22 cellular contexts compared by ENCODE assay signal in the genomic region with DNA sequence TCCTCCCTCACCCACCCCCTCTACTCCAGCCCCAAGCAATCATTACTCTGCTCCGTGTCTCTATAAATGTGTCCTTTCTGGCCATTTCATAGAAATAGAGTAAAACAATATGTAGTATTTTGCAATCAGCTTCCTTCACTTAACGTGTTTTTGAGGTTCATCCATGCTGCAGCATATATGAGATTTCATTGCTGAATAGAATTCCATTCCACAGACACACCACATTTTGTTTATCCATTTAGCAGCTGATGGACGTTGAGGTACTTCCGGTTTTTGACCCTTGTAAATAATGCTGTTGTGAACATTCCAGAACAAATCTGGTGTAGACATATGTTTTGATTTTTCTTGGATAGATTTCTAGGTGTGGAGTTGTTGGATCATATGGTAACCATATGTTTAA. TPM values are rescaled to one million over a fixed set of nuclear protein-coding genes. Genes with fewer than 3 reads are reported as not detected.
"Had no signal": no experiment of that assay in that cellular context is flagged by ENCODE, and none has a peak within 500 bp of the region (broad histone marks: within the 10 kb centered on the region; RNA-seq: fewer than 3 reads in every experiment).

No MANE protein-coding gene starts in this region.

- H3K36me3 Mint-ChIP-seq: memory B cell had no signal

- H3K4me3 ChIP-seq: adrenal gland, heart left ventricle, left ventricle myocardium inferior, sigmoid colon, upper lobe of left lung had no signal

- H3K27ac Mint-ChIP-seq: activated naive CD4-positive, alpha-beta T cell treated with anti-CD3 and anti-CD28 coated beads for 36 hours; dendritic cell treated with granulocyte-macrophage colony-stimulating factor and Interleukin-4, amounts not matched to agents 40 ng/mL and 50 ng/mL, for 4 days; effector memory CD8-positive, alpha-beta T cell; memory B cell; nephron progenitor cell had no signal

- H3K4me3 Mint-ChIP-seq: activated naive CD4-positive, alpha-beta T cell treated with anti-CD3 and anti-CD28 coated beads for 36 hours; central memory CD8-positive, alpha-beta T cell; dendritic cell treated with granulocyte-macrophage colony-stimulating factor and Interleukin-4, amounts not matched to agents 40 ng/mL and 50 ng/mL, for 4 days; effector memory CD8-positive, alpha-beta T cell; memory B cell; nephron progenitor cell had no signal

- DNase-seq: activated CD4-positive, alpha-beta T cell treated with anti-CD3 and anti-CD28 coated beads for 4 hours; activated naive CD4-positive, alpha-beta T cell treated with anti-CD3 and anti-CD28 coated beads for 36 hours; adrenal gland; effector memory CD8-positive, alpha-beta T cell; heart left ventricle; left ventricle myocardium inferior; nephron progenitor cell; sigmoid colon; stimulated activated CD4-positive, alpha-beta T cell treated with anti-CD3 and anti-CD28 coated beads, Interleukin-2, amount 100 ng/mL, for 48 hours; stimulated activated CD8-positive, alpha-beta memory T cell treated with anti-CD3 and anti-CD28 coated beads, Interleukin-4, amount 100 ng/mL, for 48 hours; stimulated activated naive CD8-positive, alpha-beta T cell treated with anti-CD3 and anti-CD28 coated beads, Interleukin-15, Interleukin-2, amounts not matched to agents 100 U/mL and 50 U/mL, for 24 hours; SW 1271; T1000; upper lobe of left lung; WERI-Rb-1 had no signal

- H3K9me3 Mint-ChIP-seq: activated naive CD4-positive, alpha-beta T cell treated with anti-CD3 and anti-CD28 coated beads for 36 hours; central memory CD8-positive, alpha-beta T cell; dendritic cell treated with granulocyte-macrophage colony-stimulating factor and Interleukin-4, amounts not matched to agents 40 ng/mL and 50 ng/mL, for 4 days; effector memory CD8-positive, alpha-beta T cell; memory B cell; nephron progenitor cell had no signal

- H3K4me1 Mint-ChIP-seq: central memory CD8-positive, alpha-beta T cell; memory B cell had no signal

- ATAC-seq: effector memory CD8-positive, alpha-beta T cell; heart left ventricle; stimulated activated naive CD8-positive, alpha-beta T cell treated with anti-CD3 and anti-CD28 coated beads, Interleukin-15, Interleukin-2, amounts not matched to agents 100 U/mL and 50 U/mL, for 24 hours had no signal

RNA-seq across cellular contexts. Expression of a gene that starts 30.7 kb away (rescaled TPM):
- total RNA-seq: activated naive CD4-positive, alpha-beta T cell treated with anti-CD3 and anti-CD28 coated beads for 36 hours; adrenal gland; frontal cortex; heart left ventricle; left ventricle myocardium inferior; osteoblast; pulmonary artery endothelial cell; sigmoid colon; temporal lobe; upper lobe of left lung had no signal

RNA-seq across cellular contexts. Expression of a gene that starts 54.3 kb away (rescaled TPM):
- total RNA-seq: adrenal gland, frontal cortex, heart left ventricle, left ventricle myocardium inferior, osteoblast, pulmonary artery endothelial cell, sigmoid colon, temporal lobe, upper lobe of left lung had no signal
